In the genomic region with DNA sequence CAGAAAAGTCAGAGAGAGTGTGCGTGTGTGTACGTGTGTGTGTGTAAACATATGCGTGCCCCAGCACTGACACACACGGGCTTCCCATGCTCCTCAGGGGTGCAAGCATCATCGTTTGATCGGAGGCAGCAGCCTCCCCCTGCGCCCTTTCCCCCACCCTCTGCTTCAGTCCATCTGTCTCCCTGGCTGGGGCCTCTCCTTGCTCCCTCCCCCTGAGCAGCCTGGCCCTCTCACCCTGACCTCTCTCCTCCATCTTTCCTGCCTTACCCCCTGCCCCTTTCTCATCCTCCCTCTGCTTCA, we compare ENCODE assay signal across 20 cellular contexts. TPM values are rescaled to one million over a fixed set of nuclear protein-coding genes. Genes with fewer than 3 reads are reported as not detected.
A peak's percentile ranks its signal among the peaks of the same experiment; 100 is the strongest.
DNase-seq lines count a peak whose midpoint lies in the region; ATAC-seq, FAIRE-seq and TF ChIP-seq lines count a peak whose summit lies in the region.
"Had no signal": no experiment of that assay in that cellular context is flagged by ENCODE, and none has a peak within 500 bp of the region (broad histone marks: within the 10 kb centered on the region; RNA-seq: fewer than 3 reads in every experiment).

No MANE protein-coding gene starts in this region.

- TF ChIP-seq EP300 in HepG2 (IDR thresholded peaks at IDR 0.05; ENCODE audit: low read depth in 2 of 2, low read length in 2 of 2) (no peak), HepG2 (CRISPR knock-in tag; IDR thresholded peaks at IDR 0.05; ENCODE audit: borderline replicate concordance) (no peak)

- in situ Hi-C loops in HepG2 (cut with HindIII; ENCODE audit: extremely low pct_ligation_motif_present, low pct_unique_long_range_greater_than_20kb) = no loop called here

- DNase-seq in HepG2 (ENCODE audit: low spot score) (no peak), right lobe of liver (no peak), NCI-H1436 treated with DMSO at 0.1 percent for 48 hours (lab: John Stamatoyannopoulos, UW) (no peak)
- DNase-seq: activated CD8-positive, alpha-beta T cell treated with anti-CD3 and anti-CD28 coated beads for 36 hours; activated naive CD4-positive, alpha-beta T cell; activated T-cell treated with anti-CD3 and anti-CD28 coated beads, Interleukin-2, amount 50 U/mL, for 1 hour; amniotic stem cell; COR-L47; dermis blood vessel endothelial cell; natural killer cell; NCI-H1105; posterior cingulate gyrus; T1000; testis had no signal

- CTCF ChIA-PET in HepG2 (lab: Yijun Ruan, JAX; ENCODE audit: low intra/inter-chr PET ratio, low total read pairs) = no interaction called here

- TF ChIP-seq POLR2A in HepG2 (IDR thresholded peaks at IDR 0.05; ENCODE audit: insufficient read depth in 1 of 2, low read depth in 2 of 2, low read length in 2 of 2) = no peak
- no peak for TF ChIP-seq POLR2A in right lobe of liver (IDR thresholded peaks at IDR 0.05)

- H3K4me1 ChIP-seq in HepG2 (ENCODE audit: insufficient read depth, low read length) = peaks cover 71% of the 10 kb centered on the region
- peaks cover 0 to 8% (median 0%) of the 10 kb centered on the region in 4 donors for H3K4me1 ChIP-seq in right lobe of liver

- intact Hi-C loops in HepG2 (cut with micrococcal nuclease; ENCODE audit: unreplicated experiment) (no loop called here), right lobe of liver (cut with DNase I) (no loop called here)

- no peak overlapping the region for H3K9ac ChIP-seq in HepG2 (ENCODE audit: insufficient read depth, low read depth, low read length)

- no peaks in the 10 kb centered on the region for H3K36me3 ChIP-seq in HepG2 (replicated peaks in 1 of 2; ENCODE audit: control insufficient read depth in 1 of 2, insufficient read depth in 2 of 2, low read length in 2 of 2)
- no peaks in the 10 kb centered on the region for H3K36me3 ChIP-seq in right lobe of liver
- H3K36me3 ChIP-seq: heart left ventricle, vagina had no signal

- H3K4me3 ChIP-seq in HepG2 (replicated peaks in 1 of 3; ENCODE audit: insufficient read depth in 1 of 3, low read depth in 2 of 3, low read length in 3 of 3) (peak overlapping the region in 1 of 3 experiments; percentile 31; a peak in 1 of 6 replicates), right lobe of liver (no peak overlapping the region)
- H3K4me3 ChIP-seq: heart left ventricle, testis, vagina had no signal

- no peak for TF ChIP-seq CTCF in HepG2 (CRISPR knock-in tag; IDR thresholded peaks at IDR 0.05)
- TF ChIP-seq CTCF in right lobe of liver (IDR thresholded peaks at IDR 0.05) = no peak

- ATAC-seq in HepG2 (no peak), right lobe of liver (no peak), HG03457 (IDR thresholded peaks at IDR 0.05; ENCODE audit: unreplicated experiment) (no peak)
- ATAC-seq: activated CD8-positive, alpha-beta T cell treated with anti-CD3 and anti-CD28 coated beads for 36 hours; heart left ventricle; left lobe of liver; natural killer cell; stimulated activated effector memory CD8-positive, alpha-beta T cell treated with anti-CD3 and anti-CD28 coated beads, Interleukin-12 subunit alpha, Interleukin-12 subunit beta, amount 100 ng/mL, for 72 hours had no signal

- H3K79me2 ChIP-seq in HepG2 (ENCODE audit: insufficient read depth, low read length) = no peaks in the 10 kb centered on the region

- H3K9me3 ChIP-seq in HepG2 (ENCODE audit: low read length) (no peaks in the 10 kb centered on the region), right lobe of liver (no peaks in the 10 kb centered on the region)
- H3K9me3 ChIP-seq: heart left ventricle, testis, vagina had no signal

- peak overlapping the region; percentile 45; the same call in 1 of the 2 replicates for H3K4me2 ChIP-seq in HepG2 (ENCODE audit: low read depth, low read length)

- POLR2A ChIA-PET in HepG2 (lab: Yijun Ruan, JAX) = interaction anchor here (1.9 kb wide), 1 partner anchor 9 kb away, joined by 5 read pairs; no protein-coding TSS in a partner anchor

- WGBS in HepG2 (ENCODE audit: low lambda C conversion rate) = 19% methylated on average over 6 of the region's 7 CpGs
- WGBS in right lobe of liver (ENCODE audit: insufficient coverage, low coverage, low lambda C conversion rate, missing lambda C conversion rate) = no CpG with 5 or more reads among the region's 7 CpGs

- no peak for FAIRE-seq in HepG2 (lab: Jason Lieb, UNC)
- FAIRE-seq: A204.1 had no signal

- H3K27ac ChIP-seq in HepG2 (ENCODE audit: extremely low read length, insufficient read depth, low read length) (no peak overlapping the region), right lobe of liver (no peak overlapping the region)
- H3K27ac ChIP-seq: heart left ventricle, testis, vagina had no signal

- BruUV-seq in HepG2 (replicated peaks; lab: Mats Ljungman, UMichigan) = no TSS peak

- no peaks in the 10 kb centered on the region for H4K20me1 ChIP-seq in HepG2 (ENCODE audit: insufficient read depth, low read length)

- H2AFZ ChIP-seq in HepG2 (ENCODE audit: low read length) = no peak overlapping the region

- H3K27me3 ChIP-seq in HepG2 (ENCODE audit: control insufficient read depth in 1 of 2, insufficient read depth in 2 of 2, low read length in 2 of 2) = peaks cover 6 to 18% of the 10 kb centered on the region in 2 experiments
- no peaks in the 10 kb centered on the region for H3K27me3 ChIP-seq in right lobe of liver
- H3K27me3 ChIP-seq: testis, vagina had no signal

- TF ChIP-seq RAD21 in HepG2 (CRISPR knock-in tag; IDR thresholded peaks at IDR 0.05) = no peak

RNA-seq across cellular contexts. Expression of a gene that starts 4.4 kb away (rescaled TPM):
- total RNA-seq in HepG2 (2016; rRNA removed; fragmentation: Illumina TruSeq; extraction: Trizol) (1.7 and 3.0 TPM in 2 replicates), right lobe of liver (1 to 10 TPM in 4 of 6 experiments, under 1 TPM in 2; 0.61 to 4.5 (median 2.6) TPM)
- total RNA-seq in HepG2 (2016; cell fraction: cytosol; rRNA removed; fragmentation: Illumina TruSeq; extraction: Trizol; ENCODE audit: low read depth) = 3.7 and 5.0 TPM in 2 replicates
- total RNA-seq in HepG2 (2016; cell fraction: insoluble cytoplasmic fraction; rRNA removed; fragmentation: Illumina TruSeq; extraction: Trizol) = 1.00 and 4.0 TPM in 2 replicates
- total RNA-seq in HepG2 (2016; cell fraction: membrane; rRNA removed; fragmentation: Illumina TruSeq; extraction: Trizol) = 3.5 TPM in 2 replicates
- 3.8 and 7.5 TPM in 2 replicates for total RNA-seq in HepG2 (2016; cell fraction: nucleus; rRNA removed; fragmentation: Illumina TruSeq; extraction: Trizol)
- 1.3 and 2.1 TPM in 2 replicates for polyA plus RNA-seq in HepG2 (2011; rRNA removed)
- 0.55 and 0.67 TPM in 2 replicates for polyA plus RNA-seq in HepG2 (2011; cell fraction: cytosol; rRNA removed)
- polyA plus RNA-seq in HepG2 (2011; cell fraction: nucleus; rRNA removed) = 9.0 and 9.4 TPM in 2 replicates
- polyA plus RNA-seq in HepG2 (2012) = 1.1 and 1.5 TPM in 2 replicates
- 2.1 and 2.2 TPM in 2 replicates for polyA plus RNA-seq in HepG2 (2016; cell fraction: cytosol; fragmentation: Illumina TruSeq; extraction: Trizol; ENCODE audit: low read depth)
- polyA plus RNA-seq in HepG2 (2016; cell fraction: insoluble cytoplasmic fraction; fragmentation: Illumina TruSeq; extraction: Trizol; ENCODE audit: low read depth) = 0.69 and 0.76 TPM in 2 replicates
- polyA plus RNA-seq in HepG2 (2016; cell fraction: membrane; fragmentation: Illumina TruSeq; extraction: Trizol; ENCODE audit: low read depth) = 1.4 and 1.9 TPM in 2 replicates
- polyA plus RNA-seq in HepG2 (2016; cell fraction: nucleus; fragmentation: Illumina TruSeq; extraction: Trizol; ENCODE audit: insufficient read depth, low read depth) = 10.6 and 11.3 TPM in 2 replicates
- polyA minus RNA-seq in HepG2 (2011; rRNA and poly(A)+ RNA removed; ENCODE audit: low replicate concordance) = 2.6 and 7.4 TPM in 2 replicates
- polyA minus RNA-seq in HepG2 (2011; cell fraction: cytosol; rRNA and poly(A)+ RNA removed) = 0.26 and 0.69 TPM in 2 replicates
- polyA minus RNA-seq in HepG2 (2011; cell fraction: nucleus; rRNA and poly(A)+ RNA removed) = 9.0 and 11.2 TPM in 2 replicates

RNA-seq across cellular contexts. Expression of a gene that starts 21.0 kb away (rescaled TPM):
- total RNA-seq in HepG2 (2016; rRNA removed; fragmentation: Illumina TruSeq; extraction: Trizol) = 58.8 and 69.7 TPM in 2 replicates
- 12.1 and 14.2 TPM in 2 replicates for total RNA-seq in HepG2 (2016; cell fraction: cytosol; rRNA removed; fragmentation: Illumina TruSeq; extraction: Trizol; ENCODE audit: low read depth)
- total RNA-seq in HepG2 (2016; cell fraction: insoluble cytoplasmic fraction; rRNA removed; fragmentation: Illumina TruSeq; extraction: Trizol) = 53.9 and 70.3 TPM in 2 replicates
- total RNA-seq in HepG2 (2016; cell fraction: membrane; rRNA removed; fragmentation: Illumina TruSeq; extraction: Trizol) = 26.6 and 27.7 TPM in 2 replicates
- 36.3 and 39.5 TPM in 2 replicates for total RNA-seq in HepG2 (2016; cell fraction: nucleus; rRNA removed; fragmentation: Illumina TruSeq; extraction: Trizol)
- 32.9 and 40.9 TPM in 2 replicates for polyA plus RNA-seq in HepG2 (2011; rRNA removed)
- 29.8 and 45.1 TPM in 2 replicates for polyA plus RNA-seq in HepG2 (2011; cell fraction: cytosol; rRNA removed)
- polyA plus RNA-seq in HepG2 (2011; cell fraction: nucleus; rRNA removed) = 63.4 and 68.4 TPM in 2 replicates
- 14.8 and 17.8 TPM in 2 replicates for polyA plus RNA-seq in HepG2 (2012)
- polyA plus RNA-seq in HepG2 (2016; cell fraction: cytosol; fragmentation: Illumina TruSeq; extraction: Trizol; ENCODE audit: low read depth) = 10.6 and 11.9 TPM in 2 replicates
- 43.4 and 50.5 TPM in 2 replicates for polyA plus RNA-seq in HepG2 (2016; cell fraction: insoluble cytoplasmic fraction; fragmentation: Illumina TruSeq; extraction: Trizol; ENCODE audit: low read depth)
- polyA plus RNA-seq in HepG2 (2016; cell fraction: membrane; fragmentation: Illumina TruSeq; extraction: Trizol; ENCODE audit: low read depth) = 18.0 and 19.2 TPM in 2 replicates
- 69.7 and 71.0 TPM in 2 replicates for polyA plus RNA-seq in HepG2 (2016; cell fraction: nucleus; fragmentation: Illumina TruSeq; extraction: Trizol; ENCODE audit: insufficient read depth, low read depth)
- 11.6 and 56.6 TPM in 2 replicates for polyA minus RNA-seq in HepG2 (2011; rRNA and poly(A)+ RNA removed; ENCODE audit: low replicate concordance)
- polyA minus RNA-seq in HepG2 (2011; cell fraction: cytosol; rRNA and poly(A)+ RNA removed) = 19.8 and 20.1 TPM in 2 replicates
- polyA minus RNA-seq in HepG2 (2011; cell fraction: nucleus; rRNA and poly(A)+ RNA removed) = 5.0 and 5.8 TPM in 2 replicates
- total RNA-seq in right lobe of liver = 100 to 1,000 TPM in 3 of 6 experiments, 10 to 100 TPM in 3; 54.6 to 219 (median 86.9) TPM

RNA-seq across cellular contexts. Expression of a gene that starts 27.3 kb away (rescaled TPM):
- total RNA-seq in HepG2 (2016; rRNA removed; fragmentation: Illumina TruSeq; extraction: Trizol) = 29.2 and 31.3 TPM in 2 replicates
- 10.9 and 11.8 TPM in 2 replicates for total RNA-seq in HepG2 (2016; cell fraction: cytosol; rRNA removed; fragmentation: Illumina TruSeq; extraction: Trizol; ENCODE audit: low read depth)
- total RNA-seq in HepG2 (2016; cell fraction: insoluble cytoplasmic fraction; rRNA removed; fragmentation: Illumina TruSeq; extraction: Trizol) = 28.3 and 29.6 TPM in 2 replicates
- total RNA-seq in HepG2 (2016; cell fraction: membrane; rRNA removed; fragmentation: Illumina TruSeq; extraction: Trizol) = 18.1 and 22.6 TPM in 2 replicates
- 23.9 and 30.7 TPM in 2 replicates for total RNA-seq in HepG2 (2016; cell fraction: nucleus; rRNA removed; fragmentation: Illumina TruSeq; extraction: Trizol)
- 34.6 and 37.0 TPM in 2 replicates for polyA plus RNA-seq in HepG2 (2011; rRNA removed)
- 23.2 and 23.7 TPM in 2 replicates for polyA plus RNA-seq in HepG2 (2011; cell fraction: cytosol; rRNA removed)
- 109 and 115 TPM in 2 replicates for polyA plus RNA-seq in HepG2 (2011; cell fraction: nucleus; rRNA removed)
- 36.9 and 43.1 TPM in 2 replicates for polyA plus RNA-seq in HepG2 (2012)
- polyA plus RNA-seq in HepG2 (2016; cell fraction: cytosol; fragmentation: Illumina TruSeq; extraction: Trizol; ENCODE audit: low read depth) = 14.1 and 15.4 TPM in 2 replicates
- polyA plus RNA-seq in HepG2 (2016; cell fraction: insoluble cytoplasmic fraction; fragmentation: Illumina TruSeq; extraction: Trizol; ENCODE audit: low read depth) = 43.9 and 44.6 TPM in 2 replicates
- 22.4 and 26.1 TPM in 2 replicates for polyA plus RNA-seq in HepG2 (2016; cell fraction: membrane; fragmentation: Illumina TruSeq; extraction: Trizol; ENCODE audit: low read depth)
- 94.3 and 107 TPM in 2 replicates for polyA plus RNA-seq in HepG2 (2016; cell fraction: nucleus; fragmentation: Illumina TruSeq; extraction: Trizol; ENCODE audit: insufficient read depth, low read depth)
- polyA minus RNA-seq in HepG2 (2011; rRNA and poly(A)+ RNA removed; ENCODE audit: low replicate concordance) = 23.8 and 35.4 TPM in 2 replicates
- polyA minus RNA-seq in HepG2 (2011; cell fraction: cytosol; rRNA and poly(A)+ RNA removed) = 7.3 and 10.4 TPM in 2 replicates
- 17.5 and 20.7 TPM in 2 replicates for polyA minus RNA-seq in HepG2 (2011; cell fraction: nucleus; rRNA and poly(A)+ RNA removed)
- total RNA-seq in right lobe of liver = 10 to 100 TPM; 18.8 to 52.8 (median 23.6) TPM

RNA-seq across cellular contexts. Expression of a gene that starts 48.5 kb away (rescaled TPM):
- 3.6 and 5.6 TPM in 2 replicates for total RNA-seq in HepG2 (2016; rRNA removed; fragmentation: Illumina TruSeq; extraction: Trizol)
- total RNA-seq in HepG2 (2016; cell fraction: cytosol; rRNA removed; fragmentation: Illumina TruSeq; extraction: Trizol; ENCODE audit: low read depth) = 7.1 and 10.5 TPM in 2 replicates
- 3.1 and 5.4 TPM in 2 replicates for total RNA-seq in HepG2 (2016; cell fraction: insoluble cytoplasmic fraction; rRNA removed; fragmentation: Illumina TruSeq; extraction: Trizol)
- 4.3 and 6.1 TPM in 2 replicates for total RNA-seq in HepG2 (2016; cell fraction: membrane; rRNA removed; fragmentation: Illumina TruSeq; extraction: Trizol)
- total RNA-seq in HepG2 (2016; cell fraction: nucleus; rRNA removed; fragmentation: Illumina TruSeq; extraction: Trizol) = 6.3 and 8.6 TPM in 2 replicates
- polyA plus RNA-seq in HepG2 (2011; rRNA removed) = 3.2 and 3.8 TPM in 2 replicates
- 1.6 and 2.0 TPM in 2 replicates for polyA plus RNA-seq in HepG2 (2011; cell fraction: cytosol; rRNA removed)
- 23.9 and 35.1 TPM in 2 replicates for polyA plus RNA-seq in HepG2 (2011; cell fraction: nucleus; rRNA removed)
- polyA plus RNA-seq in HepG2 (2012) = 15.4 and 28.2 TPM in 2 replicates
- polyA plus RNA-seq in HepG2 (2016; cell fraction: cytosol; fragmentation: Illumina TruSeq; extraction: Trizol; ENCODE audit: low read depth) = 0.57 and 1.4 TPM in 2 replicates
- polyA plus RNA-seq in HepG2 (2016; cell fraction: insoluble cytoplasmic fraction; fragmentation: Illumina TruSeq; extraction: Trizol; ENCODE audit: low read depth) = 10.9 and 15.4 TPM in 2 replicates
- polyA plus RNA-seq in HepG2 (2016; cell fraction: membrane; fragmentation: Illumina TruSeq; extraction: Trizol; ENCODE audit: low read depth) = 2.9 and 3.9 TPM in 2 replicates
- polyA plus RNA-seq in HepG2 (2016; cell fraction: nucleus; fragmentation: Illumina TruSeq; extraction: Trizol; ENCODE audit: insufficient read depth, low read depth) = 43.7 and 55.5 TPM in 2 replicates
- 5.5 and 8.7 TPM in 2 replicates for polyA minus RNA-seq in HepG2 (2011; rRNA and poly(A)+ RNA removed; ENCODE audit: low replicate concordance)
- polyA minus RNA-seq in HepG2 (2011; cell fraction: cytosol; rRNA and poly(A)+ RNA removed) = 2.8 and 3.1 TPM in 2 replicates
- polyA minus RNA-seq in HepG2 (2011; cell fraction: nucleus; rRNA and poly(A)+ RNA removed) = 7.0 and 11.2 TPM in 2 replicates
- 1 to 10 TPM; 3.7 to 7.4 (median 6.9) TPM for total RNA-seq in right lobe of liver

RNA-seq across cellular contexts. Expression of a gene that starts 57.2 kb away (rescaled TPM):
- total RNA-seq in HepG2 (2016; rRNA removed; fragmentation: Illumina TruSeq; extraction: Trizol) (6.3 and 11.4 TPM in 2 replicates), right lobe of liver (10 to 100 TPM; 27.7 to 56.6 (median 31.6) TPM)
- 3.1 and 3.3 TPM in 2 replicates for total RNA-seq in HepG2 (2016; cell fraction: cytosol; rRNA removed; fragmentation: Illumina TruSeq; extraction: Trizol; ENCODE audit: low read depth)
- total RNA-seq in HepG2 (2016; cell fraction: insoluble cytoplasmic fraction; rRNA removed; fragmentation: Illumina TruSeq; extraction: Trizol) = 6.8 and 11.0 TPM in 2 replicates
- total RNA-seq in HepG2 (2016; cell fraction: membrane; rRNA removed; fragmentation: Illumina TruSeq; extraction: Trizol) = 6.6 and 6.9 TPM in 2 replicates
- total RNA-seq in HepG2 (2016; cell fraction: nucleus; rRNA removed; fragmentation: Illumina TruSeq; extraction: Trizol) = 9.5 and 9.8 TPM in 2 replicates
- polyA plus RNA-seq in HepG2 (2011; rRNA removed) = 32.0 and 41.3 TPM in 2 replicates
- polyA plus RNA-seq in HepG2 (2011; cell fraction: cytosol; rRNA removed) = 40.6 and 43.1 TPM in 2 replicates
- polyA plus RNA-seq in HepG2 (2011; cell fraction: nucleus; rRNA removed) = 24.2 and 26.2 TPM in 2 replicates
- 8.4 and 8.8 TPM in 2 replicates for polyA plus RNA-seq in HepG2 (2012)
- polyA plus RNA-seq in HepG2 (2016; cell fraction: cytosol; fragmentation: Illumina TruSeq; extraction: Trizol; ENCODE audit: low read depth) = 2.0 and 3.1 TPM in 2 replicates
- polyA plus RNA-seq in HepG2 (2016; cell fraction: insoluble cytoplasmic fraction; fragmentation: Illumina TruSeq; extraction: Trizol; ENCODE audit: low read depth) = 6.2 and 7.6 TPM in 2 replicates
- 4.8 and 5.1 TPM in 2 replicates for polyA plus RNA-seq in HepG2 (2016; cell fraction: membrane; fragmentation: Illumina TruSeq; extraction: Trizol; ENCODE audit: low read depth)
- polyA plus RNA-seq in HepG2 (2016; cell fraction: nucleus; fragmentation: Illumina TruSeq; extraction: Trizol; ENCODE audit: insufficient read depth, low read depth) = 14.8 and 15.7 TPM in 2 replicates
- polyA minus RNA-seq in HepG2 (2011; rRNA and poly(A)+ RNA removed; ENCODE audit: low replicate concordance) = 9.3 and 112 TPM in 2 replicates
- polyA minus RNA-seq in HepG2 (2011; cell fraction: cytosol; rRNA and poly(A)+ RNA removed) = 19.9 and 21.3 TPM in 2 replicates
- 9.7 and 16.2 TPM in 2 replicates for polyA minus RNA-seq in HepG2 (2011; cell fraction: nucleus; rRNA and poly(A)+ RNA removed)
